ENCODE assay signal across 14 cellular contexts in the genomic region with DNA sequence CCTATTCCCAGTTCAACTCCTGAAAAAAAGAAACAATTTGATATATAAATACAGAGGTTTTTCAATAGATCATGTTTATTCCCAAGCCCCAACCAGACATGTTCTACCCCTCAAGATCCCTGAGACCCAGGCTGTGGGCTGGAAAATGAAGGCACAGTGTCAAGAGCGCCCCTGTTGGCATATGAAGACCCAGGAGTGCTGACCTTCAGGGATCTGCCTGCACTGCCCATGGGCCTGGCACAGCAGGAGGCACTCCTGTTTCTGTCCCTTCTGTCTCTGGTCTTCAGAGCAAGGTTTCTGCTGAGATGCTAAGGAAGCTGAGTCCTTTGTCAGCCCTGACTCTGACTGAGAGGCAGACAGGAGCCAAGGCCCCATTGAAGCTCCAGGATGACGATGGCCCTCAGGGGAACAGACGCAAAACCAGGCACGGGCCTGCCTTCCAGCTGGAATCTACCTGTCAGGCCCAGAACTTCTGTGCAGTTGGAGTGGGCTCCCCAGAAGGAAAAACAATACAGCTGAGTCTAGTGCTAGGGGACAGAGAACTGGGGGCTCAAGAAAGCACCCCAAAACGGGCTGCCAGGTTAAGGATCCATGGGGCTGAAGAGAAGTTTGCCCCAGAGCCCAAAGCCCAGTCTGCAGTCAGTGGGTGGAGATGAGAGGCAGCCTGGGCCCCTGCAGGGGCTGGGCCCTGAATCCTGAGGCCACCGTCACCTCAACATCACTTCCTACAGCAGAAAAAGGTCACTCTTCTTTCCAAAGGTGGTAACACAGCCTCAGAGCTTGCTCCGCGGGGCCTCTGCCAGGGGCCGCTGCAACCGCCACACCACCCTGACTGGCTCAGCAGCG.
"Had no signal": no experiment of that assay in that cellular context is flagged by ENCODE, and none has a peak within 500 bp of the region (broad histone marks: within the 10 kb centered on the region; RNA-seq: fewer than 3 reads in every experiment).

No MANE protein-coding gene starts in this region.

- H3K9me3 Mint-ChIP-seq: activated CD4-positive, alpha-beta T cell treated with anti-CD3 and anti-CD28 coated beads, Interleukin-2, amount 10 ng/mL, durations not matched to agents 24 days and 14 days; activated T-cell treated with anti-CD3 and anti-CD28 coated beads, Interleukin-2, amount 50 U/mL, for 4 hours; natural killer cell had no signal

- H3K27ac ChIP-seq: gastrocnemius medialis, heart right ventricle, left lung, right atrium auricular region, WERI-Rb-1 had no signal

- ATAC-seq: activated T-cell treated with anti-CD3 and anti-CD28 coated beads, Interleukin-2, amount 50 U/mL, for 4 hours; gastrocnemius medialis; heart right ventricle; left lung; natural killer cell had no signal

- H3K4me2 ChIP-seq: smooth muscle cell had no signal

- H3K27me3 Mint-ChIP-seq: activated CD4-positive, alpha-beta T cell treated with anti-CD3 and anti-CD28 coated beads, Interleukin-2, amount 10 ng/mL, durations not matched to agents 24 days and 14 days had no signal

- H3K4me3 ChIP-seq: gastrocnemius medialis, heart right ventricle, left lung, right atrium auricular region, smooth muscle cell had no signal

- H3K27ac Mint-ChIP-seq: activated CD4-positive, alpha-beta T cell treated with anti-CD3 and anti-CD28 coated beads, Interleukin-2, amount 10 ng/mL, durations not matched to agents 24 days and 14 days; natural killer cell had no signal

- DNase-seq: activated CD4-positive, alpha-beta T cell treated with anti-CD3 and anti-CD28 coated beads, Interleukin-2, amount 10 ng/mL, durations not matched to agents 24 days and 14 days; activated effector memory CD4-positive, alpha-beta T cell treated with anti-CD3 and anti-CD28 coated beads, Interleukin-2, amount 50 U/mL, for 16 hours; activated T-cell treated with anti-CD3 and anti-CD28 coated beads, Interleukin-2, amount 50 U/mL, for 4 hours; gastrocnemius medialis; heart right ventricle; left lung; natural killer cell; nucleus accumbens; stimulated activated CD4-positive, alpha-beta T cell treated with anti-CD3 and anti-CD28 coated beads, Interleukin-1b, Interleukin-23, amount 100 ng/mL, for 48 hours; stimulated activated naive CD4-positive, alpha-beta T cell; T1000; WERI-Rb-1 had no signal

- H3K9me3 ChIP-seq: gastrocnemius medialis, heart right ventricle, left lung, right atrium auricular region had no signal

- H3K4me3 Mint-ChIP-seq: activated CD4-positive, alpha-beta T cell treated with anti-CD3 and anti-CD28 coated beads, Interleukin-2, amount 10 ng/mL, durations not matched to agents 24 days and 14 days; activated T-cell treated with anti-CD3 and anti-CD28 coated beads, Interleukin-2, amount 50 U/mL, for 4 hours; natural killer cell had no signal

- H3K27me3 ChIP-seq: gastrocnemius medialis, heart right ventricle, left lung, right atrium auricular region had no signal

- H3K36me3 Mint-ChIP-seq: natural killer cell had no signal

- H3K36me3 ChIP-seq: gastrocnemius medialis, WERI-Rb-1 had no signal
